19 cellular contexts compared by ENCODE assay signal in genomic region chr5:137730331-137730730, GRCh38. TPM values are rescaled to one million over a fixed set of nuclear protein-coding genes. Genes with fewer than 3 reads are reported as not detected.
A peak's percentile ranks its signal among the peaks of the same experiment; 100 is the strongest.
DNase-seq lines count a peak whose midpoint lies in the region; ATAC-seq and TF ChIP-seq lines count a peak whose summit lies in the region.
"Had no signal": no experiment of that assay in that cellular context is flagged by ENCODE, and none has a peak within 500 bp of the region (broad histone marks: within the 10 kb centered on the region; RNA-seq: fewer than 3 reads in every experiment).

No MANE protein-coding gene starts in this region.

- H3F3A ChIP-seq in GM23248 (ENCODE audit: insufficient read depth), result peaks cover 33% of the 10 kb centered on the region

- H3K4me2 ChIP-seq in GM23248 (ENCODE audit: unreplicated experiment), result peak overlapping the region; percentile 50
- H3K4me2 ChIP-seq: BLaER1 treated with 17β-estradiol and CSF1 and Interleukin-3, amounts not matched to agents 10 nM and 100 nM; neural progenitor cell; PC-9 had no signal

- H3K9me3 ChIP-seq in GM23248 (ENCODE audit: low read depth) (no peaks in the 10 kb centered on the region), adipocyte (ENCODE audit: control insufficient read depth, low read length) (no peaks in the 10 kb centered on the region), vagina (no peaks in the 10 kb centered on the region)
- H3K9me3 ChIP-seq: BLaER1 treated with 17β-estradiol and CSF1 and Interleukin-3, amounts not matched to agents 10 nM and 100 nM; SJCRH30; transverse colon had no signal

- DNase-seq in GM23248 (peak; percentile 65), adipocyte (ENCODE audit: low read depth) (peak; percentile 26), fibroblast of peridontal ligament (ENCODE audit: extremely low read depth) (peak; percentile 28), vagina (ENCODE audit: extremely low spot score in 2 of 2) (no peak), GM10248 (ENCODE audit: extremely low spot score) (no peak), SHP77 treated with DMSO at 0.1 percent for 48 hours (lab: John Stamatoyannopoulos, UW) (no peak)
- DNase-seq: activated CD4-positive, alpha-beta T cell treated with anti-CD3 and anti-CD28 coated beads, Interleukin-2, amount 50 U/mL, for 1 hour; activated CD8-positive, alpha-beta memory T cell treated with anti-CD3 and anti-CD28 coated beads, Interleukin-2, amount 50 U/mL, for 4 hours; amygdala; effector CD4-positive, alpha-beta T cell; NCI-H2029; NCI-H446; PC-9; SJCRH30; transverse colon had no signal

- intact Hi-C loops in vagina (cut with DNase I), result no loop called here

- H3K9me2 ChIP-seq in GM23248 (ENCODE audit: insufficient read depth), result no peaks in the 10 kb centered on the region

- H3K27ac ChIP-seq in GM23248 (peak overlapping the region; percentile 55), vagina (peak overlapping the region; percentile 38)
- H3K27ac ChIP-seq: BLaER1 treated with 17β-estradiol and CSF1 and Interleukin-3, amounts not matched to agents 10 nM and 100 nM; neural progenitor cell; PC-9; SJCRH30; transverse colon had no signal

- TF ChIP-seq POLR2A in vagina (IDR thresholded peaks at IDR 0.05) (no peak), GM18505 (IDR thresholded peaks at IDR 0.05; ENCODE audit: borderline replicate concordance, extremely low read depth, insufficient read depth, insufficient read length) (no peak)

- in situ Hi-C loops in GM23248 (cut with MboI), result loop anchor here (25.0 kb wide), 2 partner anchors 93 to 393 kb away; no protein-coding TSS in a partner anchor

- H3K4me3 ChIP-seq in GM23248 (peak overlapping the region; percentile 26; the same call in 1 of the 2 replicates), adipocyte (ENCODE audit: low read length) (no peak overlapping the region), vagina (no peak overlapping the region)
- H3K4me3 ChIP-seq: BLaER1 treated with 17β-estradiol and CSF1 and Interleukin-3, amounts not matched to agents 10 nM and 100 nM; K562; neural progenitor cell; PC-9; SJCRH30; transverse colon had no signal

- no peak for TF ChIP-seq CTCF in vagina (IDR thresholded peaks at IDR 0.05)
- TF ChIP-seq CTCF in GM10248 (IDR thresholded peaks at IDR 0.05; ENCODE audit: control extremely low read depth, extremely low read depth, low read depth, missing control alignments), result no peak

- H4K20me1 ChIP-seq in GM23248 (ENCODE audit: insufficient read depth), result no peaks in the 10 kb centered on the region
- H4K20me1 ChIP-seq: BLaER1 treated with 17β-estradiol and CSF1 and Interleukin-3, amounts not matched to agents 10 nM and 100 nM had no signal

- POLR2A ChIA-PET in GM10248 (lab: Yijun Ruan, JAX), result no interaction called here

- ATAC-seq in GM18505 (IDR thresholded peaks at IDR 0.05; ENCODE audit: unreplicated experiment), result no peak
- ATAC-seq: K562 had no signal

- H3K4me1 ChIP-seq in GM23248 (ENCODE audit: insufficient read depth), result peaks cover 20% of the 10 kb centered on the region
- H3K4me1 ChIP-seq in adipocyte (ENCODE audit: control insufficient read depth, insufficient read depth, low read length), result peaks cover 25% of the 10 kb centered on the region
- peaks cover 24% of the 10 kb centered on the region for H3K4me1 ChIP-seq in vagina
- H3K4me1 ChIP-seq: SJCRH30 had no signal

- H3K27me3 ChIP-seq in GM23248 (replicated peaks; ENCODE audit: insufficient read depth) (no peaks in the 10 kb centered on the region), adipocyte (replicated peaks; ENCODE audit: control insufficient read depth, insufficient read depth, low read length) (no peaks in the 10 kb centered on the region), vagina (no peaks in the 10 kb centered on the region)
- H3K27me3 ChIP-seq: BLaER1 treated with 17β-estradiol and CSF1 and Interleukin-3, amounts not matched to agents 10 nM and 100 nM; neural progenitor cell; transverse colon had no signal

- H3K79me2 ChIP-seq in GM23248 (ENCODE audit: insufficient read depth), result no peaks in the 10 kb centered on the region

- H3K36me3 ChIP-seq in GM23248 (ENCODE audit: low read depth) (no peaks in the 10 kb centered on the region), adipocyte (ENCODE audit: control insufficient read depth, insufficient read depth, low read length, severe bottlenecking) (no peaks in the 10 kb centered on the region), vagina (no peaks in the 10 kb centered on the region)
- H3K36me3 ChIP-seq: BLaER1 treated with 17β-estradiol and CSF1 and Interleukin-3, amounts not matched to agents 10 nM and 100 nM; neural progenitor cell; SJCRH30; transverse colon had no signal

- CTCF ChIA-PET in GM10248 (lab: Yijun Ruan, JAX), result interaction anchor here (1.0 to 3.9 kb wide), 4 partner anchors 11 to 100 kb away, joined by 4 to 22 read pairs (median 8); no protein-coding TSS in a partner anchor

- H3K9ac ChIP-seq in GM23248, result no peak overlapping the region
- H3K9ac ChIP-seq in adipocyte (ENCODE audit: low read length), result no peak overlapping the region
- H3K9ac ChIP-seq: BLaER1 treated with 17β-estradiol and CSF1 and Interleukin-3, amounts not matched to agents 10 nM and 100 nM; neural progenitor cell had no signal

- no peak overlapping the region for H2AFZ ChIP-seq in GM23248
- H2AFZ ChIP-seq: neural progenitor cell, PC-9 had no signal

RNA-seq across cellular contexts. Expression of gene KLHL3, which starts 5.6 kb away (rescaled TPM):
- 0.51 and 1.3 TPM in 2 replicates for total RNA-seq in GM23248 (2014; rRNA removed; shearing (Covaris generic))
- 1.1 and 1.7 TPM in 2 replicates for polyA plus RNA-seq in GM23248 (2016; fragmentation: Nextera tagmentation; extraction: Ambion mirVana)
- 7.4 TPM for total RNA-seq in vagina
- total RNA-seq: SJCRH30 had no signal

RNA-seq across cellular contexts. Expression of gene HNRNPA0, which starts 23.8 kb away (rescaled TPM):
- total RNA-seq in GM23248 (2014; rRNA removed; shearing (Covaris generic)), result 12.2 and 15.0 TPM in 2 replicates
- polyA plus RNA-seq in GM23248 (2016; fragmentation: Nextera tagmentation; extraction: Ambion mirVana), result 5.2 and 5.4 TPM in 2 replicates
- total RNA-seq in vagina, result 11.8 TPM

Comparison
In these comparisons a context has a peak if more than half of its experiments do, and no peak if none do; other contexts are left out.
1. DNase-seq: peak in GM23248 (single experiment), adipocyte (single experiment) and fibroblast of peridontal ligament (single experiment); none in vagina (0 of 2), GM10248 (single experiment) and SHP77 treated with DMSO at 0.1 percent for 48 hours (single experiment).